ENCODE assay signal across 37 cellular contexts in the genomic region with DNA sequence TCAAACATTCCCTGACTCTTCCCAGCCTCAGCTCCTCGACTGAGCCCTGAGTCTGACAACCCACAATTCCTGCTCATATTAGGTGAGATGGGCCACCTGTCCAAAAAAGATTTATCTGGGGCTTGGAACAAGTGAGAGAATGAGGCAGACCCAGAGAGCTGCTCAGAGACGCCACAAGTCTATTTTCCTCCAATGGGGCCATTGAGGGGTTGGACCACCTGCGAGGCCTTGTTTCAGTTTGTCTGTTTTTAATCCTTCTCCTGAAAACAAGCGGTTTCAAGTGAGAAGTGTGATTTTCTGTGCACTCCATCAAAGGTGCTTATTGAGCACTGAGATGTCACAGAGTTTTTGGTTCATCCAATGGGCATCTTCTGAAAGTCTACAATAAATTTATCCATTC.
"Had no signal": no experiment of that assay in that cellular context is flagged by ENCODE, and none has a peak within 500 bp of the region (broad histone marks: within the 10 kb centered on the region; RNA-seq: fewer than 3 reads in every experiment).

No MANE protein-coding gene starts in this region.

- H3K27me3 Mint-ChIP-seq: activated B cell treated with CpG ODN at 0.5 μM for 24 hours; activated CD4-positive, alpha-beta memory T cell treated with anti-CD3 and anti-CD28 coated beads for 36 hours; activated CD4-positive, alpha-beta T cell treated with anti-CD3 and anti-CD28 coated beads, Interleukin-2, amount 10 ng/mL, durations not matched to agents 24 days and 14 days; activated CD8-positive, alpha-beta T cell treated with anti-CD3 and anti-CD28 coated beads for 36 hours; activated naive CD8-positive, alpha-beta T cell treated with anti-CD3 and anti-CD28 coated beads for 36 hours; activated T-helper 17 cell treated with anti-CD3 and anti-CD28 coated beads, Interleukin-2, amount 50 U/mL, for 72 hours; central memory CD8-positive, alpha-beta T cell had no signal

- H3K36me3 Mint-ChIP-seq: activated CD4-positive, alpha-beta memory T cell treated with anti-CD3 and anti-CD28 coated beads for 36 hours; activated naive CD4-positive, alpha-beta T cell treated with anti-CD3 and anti-CD28 coated beads, Interleukin-2, amount 50 U/mL, for 72 hours; activated naive CD8-positive, alpha-beta T cell treated with anti-CD3 and anti-CD28 coated beads for 36 hours had no signal

- H3K27ac ChIP-seq: adrenal gland, body of pancreas, brain microvascular endothelial cell, breast epithelium, VCaP had no signal

- H3K27ac Mint-ChIP-seq: activated B cell treated with CpG ODN at 0.5 μM for 24 hours; activated CD4-positive, alpha-beta memory T cell treated with anti-CD3 and anti-CD28 coated beads for 36 hours; activated CD4-positive, alpha-beta T cell treated with anti-CD3 and anti-CD28 coated beads, Interleukin-2, amount 10 ng/mL, durations not matched to agents 24 days and 14 days; activated CD8-positive, alpha-beta T cell treated with anti-CD3 and anti-CD28 coated beads for 36 hours; activated naive CD4-positive, alpha-beta T cell treated with anti-CD3 and anti-CD28 coated beads for 36 hours; activated naive CD4-positive, alpha-beta T cell treated with anti-CD3 and anti-CD28 coated beads, Interleukin-2, amount 50 U/mL, for 72 hours; activated naive CD8-positive, alpha-beta T cell treated with anti-CD3 and anti-CD28 coated beads for 36 hours; activated T-cell treated with anti-CD3 and anti-CD28 coated beads, Interleukin-2, amount 50 U/mL, for 72 hours; activated T-helper 1 cell treated with anti-CD3 and anti-CD28 coated beads, Interleukin-12 subunit alpha, Interleukin-12 subunit beta, Interleukin-2, Interleukin-4 antibody, amounts not matched to agents 30 ng/mL and 10 ng/mL and 1 ng/mL, durations not matched to agents 14 hours and 24 hours and 36 hours; activated T-helper 17 cell treated with anti-CD3 and anti-CD28 coated beads, Interleukin-2, amount 50 U/mL, for 72 hours; T-helper 1 cell treated with Interleukin-12 subunit alpha and Interleukin-12 subunit beta and Interleukin-4 antibody, amounts not matched to agents 30 μg/mL and 1 μg/mL, for 36 hours; T-helper 2 cell treated with Interferon-gamma antibody and Interleukin-4, amounts not matched to agents 5 μg/mL and 100 μg/mL, for 36 hours had no signal

- H3K4me3 ChIP-seq: adrenal gland, body of pancreas, breast epithelium had no signal

- H3K9me3 Mint-ChIP-seq: activated B cell treated with CpG ODN at 0.5 μM for 24 hours; activated CD4-positive, alpha-beta memory T cell treated with anti-CD3 and anti-CD28 coated beads for 36 hours; activated CD4-positive, alpha-beta T cell treated with anti-CD3 and anti-CD28 coated beads, Interleukin-2, amount 10 ng/mL, durations not matched to agents 24 days and 14 days; activated CD8-positive, alpha-beta T cell treated with anti-CD3 and anti-CD28 coated beads for 36 hours; activated naive CD4-positive, alpha-beta T cell treated with anti-CD3 and anti-CD28 coated beads for 36 hours; activated naive CD4-positive, alpha-beta T cell treated with anti-CD3 and anti-CD28 coated beads, Interleukin-2, amount 50 U/mL, for 72 hours; activated naive CD8-positive, alpha-beta T cell treated with anti-CD3 and anti-CD28 coated beads for 36 hours; activated T-cell treated with anti-CD3 and anti-CD28 coated beads, Interleukin-2, amount 50 U/mL, for 4 hours; activated T-cell treated with anti-CD3 and anti-CD28 coated beads, Interleukin-2, amount 50 U/mL, for 72 hours; activated T-helper 1 cell treated with anti-CD3 and anti-CD28 coated beads, Interleukin-12 subunit alpha, Interleukin-12 subunit beta, Interleukin-2, Interleukin-4 antibody, amounts not matched to agents 30 ng/mL and 10 ng/mL and 1 ng/mL, durations not matched to agents 14 hours and 24 hours and 36 hours; activated T-helper 17 cell treated with anti-CD3 and anti-CD28 coated beads, Interleukin-2, amount 50 U/mL, for 72 hours; central memory CD8-positive, alpha-beta T cell; T-helper 1 cell treated with Interleukin-12 subunit alpha and Interleukin-12 subunit beta and Interleukin-4 antibody, amounts not matched to agents 30 μg/mL and 1 μg/mL, for 36 hours; T-helper 2 cell treated with Interferon-gamma antibody and Interleukin-4, amounts not matched to agents 5 μg/mL and 100 μg/mL, for 36 hours had no signal

- H3K27me3 ChIP-seq: adrenal gland, body of pancreas, brain microvascular endothelial cell, breast epithelium had no signal

- H3K4me1 Mint-ChIP-seq: activated B cell treated with CpG ODN at 0.5 μM for 24 hours; activated CD4-positive, alpha-beta T cell treated with anti-CD3 and anti-CD28 coated beads, Interleukin-2, amount 10 ng/mL, durations not matched to agents 24 days and 14 days; activated naive CD8-positive, alpha-beta T cell treated with anti-CD3 and anti-CD28 coated beads for 36 hours; activated T-helper 17 cell treated with anti-CD3 and anti-CD28 coated beads, Interleukin-2, amount 50 U/mL, for 72 hours; central memory CD8-positive, alpha-beta T cell had no signal

- ATAC-seq: activated CD8-positive, alpha-beta T cell treated with anti-CD3 and anti-CD28 coated beads for 36 hours; activated naive CD4-positive, alpha-beta T cell treated with anti-CD3 and anti-CD28 coated beads, Interleukin-2, amount 50 U/mL, for 72 hours; activated T-cell treated with anti-CD3 and anti-CD28 coated beads, Interleukin-2, amount 50 U/mL, for 4 hours; activated T-cell treated with anti-CD3 and anti-CD28 coated beads, Interleukin-2, amount 50 U/mL, for 72 hours; activated T-helper 17 cell treated with anti-CD3 and anti-CD28 coated beads, Interleukin-2, amount 50 U/mL, for 72 hours; body of pancreas had no signal

- H3K9me3 ChIP-seq: adrenal gland, body of pancreas, breast epithelium had no signal

- H3K4me1 ChIP-seq: adrenal gland, body of pancreas, breast epithelium had no signal

- H3K36me3 ChIP-seq: adrenal gland, brain microvascular endothelial cell, breast epithelium had no signal

- H3K4me3 Mint-ChIP-seq: activated B cell treated with CpG ODN at 0.5 μM for 24 hours; activated CD4-positive, alpha-beta memory T cell treated with anti-CD3 and anti-CD28 coated beads for 36 hours; activated CD4-positive, alpha-beta T cell treated with anti-CD3 and anti-CD28 coated beads, Interleukin-2, amount 10 ng/mL, durations not matched to agents 24 days and 14 days; activated CD8-positive, alpha-beta T cell treated with anti-CD3 and anti-CD28 coated beads for 36 hours; activated naive CD4-positive, alpha-beta T cell treated with anti-CD3 and anti-CD28 coated beads for 36 hours; activated naive CD8-positive, alpha-beta T cell treated with anti-CD3 and anti-CD28 coated beads for 36 hours; activated T-cell treated with anti-CD3 and anti-CD28 coated beads, Interleukin-2, amount 50 U/mL, for 4 hours; activated T-cell treated with anti-CD3 and anti-CD28 coated beads, Interleukin-2, amount 50 U/mL, for 72 hours; activated T-helper 1 cell treated with anti-CD3 and anti-CD28 coated beads, Interleukin-12 subunit alpha, Interleukin-12 subunit beta, Interleukin-2, Interleukin-4 antibody, amounts not matched to agents 30 ng/mL and 10 ng/mL and 1 ng/mL, durations not matched to agents 14 hours and 24 hours and 36 hours; activated T-helper 17 cell treated with anti-CD3 and anti-CD28 coated beads, Interleukin-2, amount 50 U/mL, for 72 hours; central memory CD8-positive, alpha-beta T cell; T-helper 1 cell treated with Interleukin-12 subunit alpha and Interleukin-12 subunit beta and Interleukin-4 antibody, amounts not matched to agents 30 μg/mL and 1 μg/mL, for 36 hours; T-helper 2 cell treated with Interferon-gamma antibody and Interleukin-4, amounts not matched to agents 5 μg/mL and 100 μg/mL, for 36 hours had no signal

- DNase-seq: activated B cell treated with CpG ODN at 0.5 μM for 24 hours; activated CD4-positive, alpha-beta memory T cell treated with anti-CD3 and anti-CD28 coated beads for 36 hours; activated CD4-positive, alpha-beta T cell treated with anti-CD3 and anti-CD28 coated beads for 4 hours; activated CD4-positive, alpha-beta T cell treated with anti-CD3 and anti-CD28 coated beads, Interleukin-2, amount 10 ng/mL, durations not matched to agents 24 days and 14 days; activated CD4-positive, alpha-beta T cell treated with anti-CD3 and anti-CD28 coated beads, Interleukin-2, amount 50 U/mL, for 1 hour; activated CD4-positive, alpha-beta T cell treated with anti-CD3 and anti-CD28 coated beads, Interleukin-2, amount 50 U/mL, for 4 hours; activated CD4-positive, CD25-positive, alpha-beta regulatory T cell treated with anti-CD3 and anti-CD28 coated beads, Interleukin-2, amount 50 U/mL, for 72 hours; activated CD8-positive, alpha-beta memory T cell treated with anti-CD3 and anti-CD28 coated beads, Interleukin-2, amount 50 U/mL, for 4 hours; activated CD8-positive, alpha-beta T cell treated with anti-CD3 and anti-CD28 coated beads for 36 hours; activated effector memory CD4-positive, alpha-beta T cell treated with anti-CD3 and anti-CD28 coated beads, Interleukin-2, amount 50 U/mL, for 16 hours; activated gamma-delta T cell treated with Interleukin-2 at 50 U/mL for 16 hours; activated naive CD4-positive, alpha-beta T cell; activated naive CD4-positive, alpha-beta T cell treated with anti-CD3 and anti-CD28 coated beads for 36 hours; activated naive CD4-positive, alpha-beta T cell treated with anti-CD3 and anti-CD28 coated beads, Interleukin-2, amount 50 U/mL, for 16 hours; activated naive CD8-positive, alpha-beta T cell treated with anti-CD3 and anti-CD28 coated beads for 36 hours; activated T-cell treated with anti-CD3 and anti-CD28 coated beads for 4 hours; activated T-cell treated with anti-CD3 and anti-CD28 coated beads, Interleukin-2, amount 50 U/mL, for 1 hour; activated T-cell treated with anti-CD3 and anti-CD28 coated beads, Interleukin-2, amount 50 U/mL, for 4 hours; activated T-cell treated with anti-CD3 and anti-CD28 coated beads, Interleukin-2, amount 50 U/mL, for 72 hours; adrenal gland; amniotic stem cell; aorta; body of pancreas; brain microvascular endothelial cell; caudate nucleus; cerebellar nuclear complex; T-helper 1 cell; T-helper 2 cell; T-helper 9 cell had no signal
